8 cellular contexts compared by ENCODE assay signal in genomic region chr6:117906905-117907599, GRCh38. TPM values are rescaled to one million over a fixed set of nuclear protein-coding genes. Genes with fewer than 3 reads are reported as not detected.
DNase-seq lines count a peak whose midpoint lies in the region; ATAC-seq and TF ChIP-seq lines count a peak whose summit lies in the region.

Gene SLC35F1 (plus strand): TSS chr6:117907264.

- DNase-seq in Right ventricle myocardium inferior (ENCODE audit: missing footprints), result no peak
- no peak for DNase-seq in cardiac septum (ENCODE audit: low spot score)
- peak; percentile 77 for DNase-seq in NCI-H2227 (lab: John Stamatoyannopoulos, UW; ENCODE audit: unreplicated experiment)
- peak; percentile 35 for DNase-seq in activated naive CD4-positive, alpha-beta T cell treated with anti-CD3 and anti-CD28 coated beads, Interleukin-2, amount 50 U/mL, for 16 hours
- peak; percentile 16 to 19 for DNase-seq in heart right ventricle
- peak in 1 of 2 donors; percentile 46 for DNase-seq in trophoblast cell
- no peak for DNase-seq in foreskin melanocyte

- H3K27ac ChIP-seq in heart right ventricle (no peak within 1 kb of the TSS), trophoblast cell (ENCODE audit: low read depth, low read length) (no peak within 1 kb of the TSS)

- H2AK5ac ChIP-seq in trophoblast cell (ENCODE audit: low read length), result no peak within 1 kb of the TSS

- no peak within 1 kb of the TSS for H3K9ac ChIP-seq in trophoblast cell (ENCODE audit: low read length)

- H3K4me3 ChIP-seq in heart right ventricle (peak within 1 kb of the TSS; percentile 25 to 67 (median 57)), trophoblast cell (ENCODE audit: low read depth, low read length) (peak within 1 kb of the TSS; percentile 74)

- H3K18ac ChIP-seq in trophoblast cell (ENCODE audit: low read length), result no peak within 1 kb of the TSS

- H3K14ac ChIP-seq in trophoblast cell (ENCODE audit: low read length), result no peak within 1 kb of the TSS

- H4K8ac ChIP-seq in trophoblast cell (ENCODE audit: low read depth, low read length), result no peak within 1 kb of the TSS

- H3K4me1 ChIP-seq in heart right ventricle (peaks cover 0 to 18% (median 9%) of the 10 kb centered on the region in 9 donors), trophoblast cell (ENCODE audit: control insufficient read depth in 1 of 2, insufficient read depth in 2 of 2, low read length in 2 of 2) (peaks cover 4 to 6% of the 10 kb centered on the region in 2 experiments)

- ATAC-seq in Right ventricle myocardium inferior (peak; percentile 46), HG02840 (IDR thresholded peaks at IDR 0.05; ENCODE audit: low FRiP score, unreplicated experiment) (peak; percentile 49), heart right ventricle (peak; percentile 63 to 85 (median 71))

- no peak within 1 kb of the TSS for H2BK12ac ChIP-seq in trophoblast cell (ENCODE audit: low read length)

- no peaks in the 10 kb centered on the region for H3K36me3 ChIP-seq in heart right ventricle
- no peaks in the 10 kb centered on the region for H3K36me3 ChIP-seq in trophoblast cell (ENCODE audit: control insufficient read depth in 1 of 2, insufficient read depth in 2 of 2, low read length in 2 of 2)

- H3K9me3 ChIP-seq in heart right ventricle, result no peaks in the 10 kb centered on the region
- H3K9me3 ChIP-seq in trophoblast cell (ENCODE audit: insufficient read depth, low read depth, low read length), result no peaks in the 10 kb centered on the region

- peak within 1 kb of the TSS; percentile 98 for H3K4me2 ChIP-seq in trophoblast cell (ENCODE audit: low read length)

- H3K79me1 ChIP-seq in trophoblast cell (ENCODE audit: low read length), result no peaks in the 10 kb centered on the region

- no peak within 1 kb of the TSS for H2BK120ac ChIP-seq in trophoblast cell (ENCODE audit: insufficient read depth, low read length, poor library complexity)

- WGBS in heart right ventricle, 2 donors, result 0 to 1% methylated on average over 75 to 88 of the region's 88 CpGs
- WGBS in trophoblast cell (ENCODE audit: extremely low coverage, insufficient coverage, insufficient read length), result no CpG with 5 or more reads among the region's 88 CpGs

- intact Hi-C loops in Right ventricle myocardium inferior (cut with DNase I) (no loop called here), cardiac septum (cut with DNase I) (no loop called here), heart right ventricle (cut with DNase I) (loop anchor here in 1 of 10 donors (10.0 kb wide), 1 partner anchor 358 kb away; no protein-coding TSS in a partner anchor)

- no peak within 1 kb of the TSS for H2BK5ac ChIP-seq in trophoblast cell (ENCODE audit: low read depth, low read length, poor library complexity)

- peak in 8 of 9 donors; percentile 13 to 54 (median 41) for TF ChIP-seq CTCF in heart right ventricle (IDR thresholded peaks at IDR 0.05)

- no peak within 1 kb of the TSS for H3K4ac ChIP-seq in trophoblast cell (ENCODE audit: low read depth, low read length)

- peak within 1 kb of the TSS; percentile 90 for H2AFZ ChIP-seq in trophoblast cell (ENCODE audit: insufficient read depth, low read length, poor library complexity)

- H4K91ac ChIP-seq in trophoblast cell (ENCODE audit: low read depth, low read length), result no peak within 1 kb of the TSS

- H4K12ac ChIP-seq in trophoblast cell (ENCODE audit: low read depth, low read length), result no peak within 1 kb of the TSS

- H3K23ac ChIP-seq in trophoblast cell (ENCODE audit: low read length), result no peak within 1 kb of the TSS

- no peaks in the 10 kb centered on the region for H3K79me2 ChIP-seq in trophoblast cell (ENCODE audit: control insufficient read depth, insufficient read depth, low read length, poor library complexity)

- peaks cover 6 to 72% (median 50%) of the 10 kb centered on the region in 7 donors for H3K27me3 ChIP-seq in heart right ventricle
- peaks cover 13% of the 10 kb centered on the region for H3K27me3 ChIP-seq in trophoblast cell (ENCODE audit: insufficient read depth, low read length)

RNA-seq across cellular contexts. Expression of gene SLC35F1, which starts in this region (rescaled TPM):
- total RNA-seq in Right ventricle myocardium inferior (5.8 TPM), cardiac septum (7.7 TPM), heart right ventricle (10 to 100 TPM in 2 of 10 donors, 1 to 10 TPM in 8; 2.0 to 17.7 (median 6.9) TPM)
- 1 to 10 TPM in 1 of 2 donors, under 1 TPM in 1; 0.75 to 5.2 TPM for polyA plus RNA-seq in heart right ventricle
- 0.22 and 0.34 TPM in 2 replicates for polyA plus RNA-seq in trophoblast cell (2013)

Comparison
In these comparisons a context has a peak if more than half of its experiments do, and no peak if none do; other contexts are left out.
1. DNase-seq: peak in NCI-H2227 (single experiment), activated naive CD4-positive, alpha-beta T cell treated with anti-CD3 and anti-CD28 coated beads, Interleukin-2, amount 50 U/mL, for 16 hours (single experiment) and heart right ventricle (2 of 2); none in Right ventricle myocardium inferior (single experiment), cardiac septum (single experiment) and foreskin melanocyte (single experiment).
2. Peak in every context shown above with its lines, with median percentiles within 50 percentile points of each other: ATAC-seq.